29 cellular contexts compared by ENCODE assay signal in the genomic region with DNA sequence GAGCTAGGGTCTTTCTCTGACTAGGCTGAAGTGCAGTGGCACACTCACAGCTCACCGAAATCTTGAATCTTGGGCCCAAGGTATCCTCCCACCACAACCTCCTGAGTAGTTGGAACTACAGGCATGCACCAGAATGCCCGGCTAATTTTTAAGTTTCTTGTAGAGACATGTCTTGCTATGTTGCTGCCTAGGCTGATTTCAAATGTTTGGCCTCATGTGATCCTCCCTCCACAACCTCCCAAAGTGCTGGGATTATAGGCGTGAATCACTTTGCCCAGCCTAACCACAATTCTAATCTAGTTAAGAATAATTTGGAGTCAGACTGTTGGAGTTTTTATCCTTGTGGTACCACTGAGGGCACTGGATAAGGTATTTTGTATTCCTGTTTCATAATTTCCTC.
"Had no signal": no experiment of that assay in that cellular context is flagged by ENCODE, and none has a peak within 500 bp of the region (broad histone marks: within the 10 kb centered on the region; RNA-seq: fewer than 3 reads in every experiment).

No MANE protein-coding gene starts in this region.

- H3K9me3 Mint-ChIP-seq: endodermal cell; mesothelial cell of epicardium; natural killer cell treated with Interleukin-12 subunit alpha and Interleukin-12 subunit beta and Interleukin-15 and Interleukin-18, amount 100 ng/mL, for 72 hours; neural crest cell; stimulated activated naive CD8-positive, alpha-beta T cell treated with anti-CD3 and anti-CD28 coated beads, Interleukin-15, amount 100 ng/mL, for 72 hours had no signal

- H3K27me3 Mint-ChIP-seq: dendritic cell treated with granulocyte-macrophage colony-stimulating factor and Interleukin-4, amounts not matched to agents 40 ng/mL and 50 ng/mL, for 4 days; naive B cell; natural killer cell treated with Interleukin-12 subunit alpha and Interleukin-12 subunit beta and Interleukin-15 and Interleukin-18, amount 100 ng/mL, for 72 hours; progenitor cell of endocrine pancreas; stimulated activated naive CD8-positive, alpha-beta T cell treated with anti-CD3 and anti-CD28 coated beads, Interleukin-15, amount 100 ng/mL, for 72 hours had no signal

- H3K4me3 ChIP-seq: colonic mucosa, gastrocnemius medialis, lung, mucosa of descending colon, right atrium auricular region, smooth muscle cell, suprapubic skin, transverse colon, vagina had no signal

- H3K9me3 ChIP-seq: colonic mucosa, gastrocnemius medialis, mucosa of descending colon, neutrophil, right atrium auricular region, suprapubic skin, transverse colon, vagina had no signal

- H3K36me3 ChIP-seq: colonic mucosa, gastrocnemius medialis, neutrophil, right atrium auricular region, suprapubic skin, transverse colon, vagina had no signal

- H3K4me3 Mint-ChIP-seq: dendritic cell treated with granulocyte-macrophage colony-stimulating factor and Interleukin-4, amounts not matched to agents 40 ng/mL and 50 ng/mL, for 4 days; endodermal cell; mesothelial cell of epicardium; naive B cell; natural killer cell treated with Interleukin-12 subunit alpha and Interleukin-12 subunit beta and Interleukin-15 and Interleukin-18, amount 100 ng/mL, for 72 hours; neural crest cell; stimulated activated naive CD8-positive, alpha-beta T cell treated with anti-CD3 and anti-CD28 coated beads, Interleukin-15, amount 100 ng/mL, for 72 hours had no signal

- H3K36me3 Mint-ChIP-seq: mesothelial cell of epicardium; naive B cell; natural killer cell treated with Interleukin-12 subunit alpha and Interleukin-12 subunit beta and Interleukin-15 and Interleukin-18, amount 100 ng/mL, for 72 hours had no signal

- H2AFZ ChIP-seq: parathyroid adenoma had no signal

- H3K79me2 ChIP-seq: parathyroid adenoma had no signal

- H3K27me3 ChIP-seq: colonic mucosa, gastrocnemius medialis, neutrophil, right atrium auricular region, suprapubic skin, transverse colon, vagina had no signal

- H3K4me1 ChIP-seq: colonic mucosa, gastrocnemius medialis, parathyroid adenoma, right atrium auricular region, suprapubic skin, transverse colon, vagina had no signal

- H3K27ac Mint-ChIP-seq: dendritic cell treated with granulocyte-macrophage colony-stimulating factor and Interleukin-4, amounts not matched to agents 40 ng/mL and 50 ng/mL, for 4 days; endodermal cell; mesothelial cell of epicardium; natural killer cell treated with Interleukin-12 subunit alpha and Interleukin-12 subunit beta and Interleukin-15 and Interleukin-18, amount 100 ng/mL, for 72 hours; progenitor cell of endocrine pancreas; stimulated activated naive CD8-positive, alpha-beta T cell treated with anti-CD3 and anti-CD28 coated beads, Interleukin-15, amount 100 ng/mL, for 72 hours had no signal

- DNase-seq: colonic mucosa; effector CD8-positive, alpha-beta T cell; endodermal cell; erythroblast; gastrocnemius medialis; head of caudate nucleus; kidney; mesenchymal stem cell; mucosa of descending colon; naive B cell; stimulated activated CD4-positive, alpha-beta T cell treated with anti-CD3 and anti-CD28 coated beads, Interleukin-12 subunit alpha, Interleukin-12 subunit beta, amount 100 ng/mL, for 4 hours; stimulated activated CD4-positive, alpha-beta T cell treated with anti-CD3 and anti-CD28 coated beads, Interleukin-1b, Interleukin-23, amount 100 ng/mL, for 48 hours; stimulated activated CD4-positive, alpha-beta T cell treated with anti-CD3 and anti-CD28 coated beads, Interleukin-4, amount 100 ng/mL, for 1 hour; stimulated activated CD8-positive, alpha-beta memory T cell treated with anti-CD3 and anti-CD28 coated beads, Interleukin-4, amount 100 ng/mL, for 48 hours; stimulated activated naive CD4-positive, alpha-beta T cell; stimulated activated naive CD8-positive, alpha-beta T cell treated with anti-CD3 and anti-CD28 coated beads, Interleukin-15, amount 100 ng/mL, for 72 hours; transverse colon had no signal

- H3K9ac ChIP-seq: parathyroid adenoma had no signal

- FAIRE-seq: kidney had no signal

- H3K4me2 ChIP-seq: smooth muscle cell had no signal

- H3K27ac ChIP-seq: colonic mucosa, gastrocnemius medialis, neutrophil, parathyroid adenoma, right atrium auricular region, suprapubic skin, transverse colon, vagina had no signal

- H3K4me1 Mint-ChIP-seq: mesothelial cell of epicardium; naive B cell; neural crest cell; stimulated activated naive CD8-positive, alpha-beta T cell treated with anti-CD3 and anti-CD28 coated beads, Interleukin-15, amount 100 ng/mL, for 72 hours had no signal
